13 cellular contexts compared by ENCODE assay signal in the genomic region with DNA sequence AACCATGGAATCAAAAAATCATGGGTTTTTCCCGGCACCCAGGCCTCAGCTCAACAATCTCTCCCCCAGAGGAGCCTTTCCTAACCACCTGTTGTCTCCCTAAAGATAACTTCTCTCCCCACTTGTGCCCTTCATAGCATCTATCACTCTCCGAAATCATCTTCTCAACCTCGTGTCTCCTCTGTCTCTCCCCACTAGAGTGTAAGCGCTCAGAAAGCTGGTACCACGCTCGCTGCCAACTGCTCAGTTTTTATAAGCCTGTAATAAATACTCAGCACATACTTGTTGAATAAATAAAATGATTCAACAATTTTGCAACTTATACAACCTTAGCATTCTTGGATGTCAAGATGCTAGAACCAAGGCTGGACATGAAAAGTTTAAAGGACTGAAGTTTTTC.
DNase-seq lines count a peak whose midpoint lies in the region; ATAC-seq and TF ChIP-seq lines count a peak whose summit lies in the region.
"Had no signal": no experiment of that assay in that cellular context is flagged by ENCODE, and none has a peak within 500 bp of the region (broad histone marks: within the 10 kb centered on the region; RNA-seq: fewer than 3 reads in every experiment).

No MANE protein-coding gene starts in this region.

- H3K27ac Mint-ChIP-seq in CD4-positive, alpha-beta T cell = no peak overlapping the region
- H3K27ac Mint-ChIP-seq: CD8-positive, alpha-beta T cell had no signal

- WGBS in esophagus muscularis mucosa = 90% methylated on average over 6 of the region's 6 CpGs

- 0 out of 2 replicates have a peak overlapping the region, but pooled peaks have one; percentile 8 for H3K27ac ChIP-seq in 22Rv1
- no peak overlapping the region for H3K27ac ChIP-seq in esophagus muscularis mucosa (replicated peaks in 1 of 4)
- H3K27ac ChIP-seq in CD4-positive, alpha-beta T cell (ENCODE audit: low read depth, low read length) = no peak overlapping the region

- H3K36me3 ChIP-seq in esophagus muscularis mucosa = no peaks in the 10 kb centered on the region
- H3K36me3 ChIP-seq: HAP-1 had no signal

- no peaks in the 10 kb centered on the region for H3K9me3 Mint-ChIP-seq in CD4-positive, alpha-beta T cell
- H3K9me3 Mint-ChIP-seq: CD8-positive, alpha-beta T cell had no signal

- peak; percentile 75 for DNase-seq in LNCaP clone FGC (ENCODE audit: low read depth)
- DNase-seq in esophagus muscularis mucosa (ENCODE audit: extremely low spot score) = peak; percentile 31
- DNase-seq in NOMO-1 treated with DMSO at 0.1 percent for 48 hours (lab: John Stamatoyannopoulos, UW; ENCODE audit: unreplicated experiment) = no peak
- DNase-seq in CD4-positive, alpha-beta T cell = no peak
- DNase-seq: C1 segment of cervical spinal cord, Caco-2, DMS153, DND-41, GOT3 had no signal

- intact Hi-C loops in esophagus muscularis mucosa (cut with DNase I) = no loop called here
- intact Hi-C loops in CD4-positive, alpha-beta T cell (cut with DNase I, micrococcal nuclease) = no loop called here

- TF ChIP-seq POLR2A in esophagus muscularis mucosa (IDR thresholded peaks at IDR 0.05; ENCODE audit: low read depth) = no peak

- H3K4me3 ChIP-seq in LNCaP clone FGC (ENCODE audit: low read depth, low read length) (no peak overlapping the region), esophagus muscularis mucosa (no peak overlapping the region)
- H3K4me3 ChIP-seq: HAP-1 had no signal

- ATAC-seq in HG03521 (IDR thresholded peaks at IDR 0.05; ENCODE audit: unreplicated experiment) = no peak
- no peak for ATAC-seq in CD4-positive, alpha-beta T cell (ENCODE audit: poor library complexity)
- ATAC-seq: CD8-positive, alpha-beta T cell had no signal

- H3K9me3 ChIP-seq in esophagus muscularis mucosa = no peaks in the 10 kb centered on the region
- no peaks in the 10 kb centered on the region for H3K9me3 ChIP-seq in CD4-positive, alpha-beta T cell (ENCODE audit: control insufficient read depth, low read length)
- H3K9me3 ChIP-seq: Caco-2, HAP-1 had no signal

- TF ChIP-seq EP300 in esophagus muscularis mucosa (IDR thresholded peaks at IDR 0.05) = no peak

- H3K36me3 Mint-ChIP-seq in CD4-positive, alpha-beta T cell (ENCODE audit: low read depth) = no peaks in the 10 kb centered on the region
- H3K36me3 Mint-ChIP-seq: CD8-positive, alpha-beta T cell had no signal

- TF ChIP-seq CTCF in 22Rv1 (IDR thresholded peaks at IDR 0.05) = no peak
- no peak for TF ChIP-seq CTCF in LNCaP clone FGC (IDR thresholded peaks at IDR 0.05; ENCODE audit: control insufficient read depth, extremely low read depth, insufficient read depth)
- no peak for TF ChIP-seq CTCF in esophagus muscularis mucosa (IDR thresholded peaks at IDR 0.05)
- TF ChIP-seq CTCF in CD4-positive, alpha-beta T cell (IDR thresholded peaks at IDR 0.05) = no peak

- H3K27me3 ChIP-seq in esophagus muscularis mucosa = no peaks in the 10 kb centered on the region
- peaks cover 8% of the 10 kb centered on the region for H3K27me3 ChIP-seq in CD4-positive, alpha-beta T cell (ENCODE audit: control insufficient read depth, insufficient read depth, low read length)

- peaks cover 44% of the 10 kb centered on the region for H3K27me3 Mint-ChIP-seq in CD4-positive, alpha-beta T cell

- CTCF ChIA-PET in CD4-positive, alpha-beta T cell (lab: Charles Lee) = no interaction called here

- no peak overlapping the region for H3K4me3 Mint-ChIP-seq in CD4-positive, alpha-beta T cell
- H3K4me3 Mint-ChIP-seq: CD8-positive, alpha-beta T cell had no signal

- POLR2A ChIA-PET in CD4-positive, alpha-beta T cell (lab: Charles Lee) = no interaction called here

- peaks cover 0 to 12% (median 9%) of the 10 kb centered on the region in 4 donors for H3K4me1 ChIP-seq in esophagus muscularis mucosa
- H3K4me1 ChIP-seq: HAP-1 had no signal

- no peaks in the 10 kb centered on the region for H3K4me1 Mint-ChIP-seq in CD4-positive, alpha-beta T cell (ENCODE audit: low read depth)

Comparison
In these comparisons a context has a peak if more than half of its experiments do, and no peak if none do; other contexts are left out.
1. DNase-seq: peak in LNCaP clone FGC (single experiment) and esophagus muscularis mucosa (single experiment); none in NOMO-1 treated with DMSO at 0.1 percent for 48 hours (single experiment) and CD4-positive, alpha-beta T cell (0 of 10).